In the genomic region with DNA sequence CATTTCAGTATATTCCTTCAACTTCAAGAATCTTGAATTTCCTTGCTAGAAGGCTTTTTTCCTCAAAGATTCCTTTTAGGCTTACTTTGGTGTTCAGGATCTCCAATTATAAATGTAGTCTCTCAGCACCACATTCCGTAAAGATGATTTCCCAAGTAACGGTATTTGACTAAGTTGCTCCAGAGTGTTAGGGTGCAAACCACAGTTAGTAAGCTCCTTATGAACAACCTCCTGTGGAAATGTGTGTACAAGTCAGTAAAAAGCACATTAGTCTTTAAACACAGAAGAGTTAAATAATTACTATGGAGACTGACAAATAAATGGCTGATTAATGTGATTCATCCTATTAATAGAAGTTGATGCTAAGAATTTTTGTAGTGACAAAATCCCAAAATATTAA, we compare ENCODE assay signal across 19 cellular contexts. TPM values are rescaled to one million over a fixed set of nuclear protein-coding genes. Genes with fewer than 3 reads are reported as not detected.
DNase-seq lines count a peak whose midpoint lies in the region; ATAC-seq, FAIRE-seq and TF ChIP-seq lines count a peak whose summit lies in the region.
"Had no signal": no experiment of that assay in that cellular context is flagged by ENCODE, and none has a peak within 500 bp of the region (broad histone marks: within the 10 kb centered on the region; RNA-seq: fewer than 3 reads in every experiment).

No MANE protein-coding gene starts in this region.

- no peaks in the 10 kb centered on the region for H3K9me1 ChIP-seq in K562 (ENCODE audit: control insufficient read depth, insufficient read depth, low read length)

- no peaks in the 10 kb centered on the region for H3K4me1 Mint-ChIP-seq in CD4-positive, alpha-beta T cell (ENCODE audit: low read depth)

- no peak for TF ChIP-seq CTCF in CD4-positive, alpha-beta T cell (IDR thresholded peaks at IDR 0.05)
- TF ChIP-seq CTCF in K562 (IDR thresholded peaks at IDR 0.05 in 2 of 3, conservative IDR thresholded peaks at IDR 0.05 in 1 of 3; ENCODE audit: insufficient read depth in 2 of 3, low read depth in 1 of 3, low read length in 3 of 3) = no peak
- no peak for TF ChIP-seq CTCF in neutrophil (IDR thresholded peaks at IDR 0.05)
- no peak for TF ChIP-seq CTCF in stomach (IDR thresholded peaks at IDR 0.05)
- no peak for TF ChIP-seq CTCF in colonic mucosa (IDR thresholded peaks at IDR 0.05)

- no peak overlapping the region for H3K27ac ChIP-seq in CD4-positive, alpha-beta T cell (ENCODE audit: low read depth, low read length)
- H3K27ac ChIP-seq in K562 (ENCODE audit: extremely low read depth, low read depth, low read length) = no peak overlapping the region
- H3K27ac ChIP-seq in neutrophil = peak overlapping the region; percentile 2
- H3K27ac ChIP-seq in stomach = no peak overlapping the region
- H3K27ac ChIP-seq in colonic mucosa = no peak overlapping the region
- H3K27ac ChIP-seq: transverse colon had no signal

- H3K27me3 Mint-ChIP-seq in CD4-positive, alpha-beta T cell = no peaks in the 10 kb centered on the region
- H3K27me3 Mint-ChIP-seq: activated naive CD4-positive, alpha-beta T cell treated with anti-CD3 and anti-CD28 coated beads, Interleukin-2, amount 10 ng/mL, durations not matched to agents 7 days and 5 days; CD4-positive, CD25-positive, alpha-beta regulatory T cell had no signal

- intact Hi-C loops in CD4-positive, alpha-beta T cell (cut with DNase I, micrococcal nuclease) = no loop called here
- intact Hi-C loops in K562 (cut with micrococcal nuclease) (no loop called here), stomach (cut with DNase I; ENCODE audit: low total_unique reads) (no loop called here), colonic mucosa (cut with DNase I) (no loop called here)

- no peaks in the 10 kb centered on the region for H3K9me3 ChIP-seq in CD4-positive, alpha-beta T cell (ENCODE audit: control insufficient read depth, low read length)
- no peaks in the 10 kb centered on the region for H3K9me3 ChIP-seq in K562 (replicated peaks; ENCODE audit: control insufficient read depth, insufficient read depth, low read depth, low read length)
- no peaks in the 10 kb centered on the region for H3K9me3 ChIP-seq in neutrophil
- no peaks in the 10 kb centered on the region for H3K9me3 ChIP-seq in stomach
- H3K9me3 ChIP-seq in colonic mucosa = no peaks in the 10 kb centered on the region
- H3K9me3 ChIP-seq: left lung, transverse colon had no signal

- no peak for DNase-seq in CD4-positive, alpha-beta T cell
- DNase-seq in HCEC 1CT (peak; percentile 64), K562 (ENCODE audit: extremely low read depth in 1 of 4, low spot score in 3 of 4) (no peak), stomach (no peak), colonic mucosa (no peak)
- DNase-seq: activated CD8-positive, alpha-beta memory T cell treated with anti-CD3 and anti-CD28 coated beads, Interleukin-2, amount 50 U/mL, for 48 hours; activated naive CD4-positive, alpha-beta T cell treated with anti-CD3 and anti-CD28 coated beads, Interleukin-2, amount 10 ng/mL, durations not matched to agents 7 days and 5 days; caudate nucleus; CD4-positive, CD25-positive, alpha-beta regulatory T cell; DND-41; effector CD4-positive, alpha-beta T cell; foreskin melanocyte; left lung; NCI-H187; NCI-H510A treated with DMSO at 0.1 percent for 48 hours; transverse colon had no signal

- H3K4me1 ChIP-seq in K562 (replicated peaks in 1 of 2; ENCODE audit: control insufficient read depth in 2 of 2, insufficient read depth in 2 of 2, low read length in 2 of 2) = no peaks in the 10 kb centered on the region; a peak in 1 of 5 replicates
- peaks cover 5 to 7% of the 10 kb centered on the region in 2 experiments for H3K4me1 ChIP-seq in neutrophil (ENCODE audit: control insufficient read depth in 1 of 2, insufficient read depth in 1 of 2, low read depth in 1 of 2, low read length in 1 of 2)
- H3K4me1 ChIP-seq in stomach = peaks cover 0 to 21% (median 9%) of the 10 kb centered on the region in 4 donors
- H3K4me1 ChIP-seq in colonic mucosa = no peaks in the 10 kb centered on the region
- H3K4me1 ChIP-seq: transverse colon had no signal

- no peak overlapping the region for H3K4me2 ChIP-seq in K562 (ENCODE audit: insufficient read depth, low read length)

- CTCF ChIA-PET in CD4-positive, alpha-beta T cell (lab: Charles Lee) = no interaction called here
- CTCF ChIA-PET in K562 (lab: Yijun Ruan, JAX; ENCODE audit: low intra/inter-chr PET ratio) = no interaction called here

- 97% methylated on average over 2 of the region's 2 CpGs for WGBS in K562 (ENCODE audit: insufficient coverage, low coverage, missing lambda C conversion rate)
- 84 to 89% (median 87%) methylated on average over 2 of the region's 2 CpGs for WGBS in stomach, 5 donors

- peak; percentile 51 for FAIRE-seq in K562 (lab: Jason Lieb, UNC)

- TF ChIP-seq RAD21 in K562 (CRISPR knock-in tag; conservative IDR thresholded peaks at IDR 0.05 in 1 of 2, IDR thresholded peaks at IDR 0.05 in 1 of 2) = no peak

- peak overlapping the region; percentile 24 for H3K27ac Mint-ChIP-seq in CD4-positive, alpha-beta T cell
- H3K27ac Mint-ChIP-seq: CD4-positive, CD25-positive, alpha-beta regulatory T cell had no signal

- H3K4me3 ChIP-seq in K562 (no peak overlapping the region), neutrophil (ENCODE audit: low read depth in 1 of 2, low read length in 1 of 2) (no peak overlapping the region), stomach (no peak overlapping the region), colonic mucosa (no peak overlapping the region)
- H3K4me3 ChIP-seq: left lung, transverse colon had no signal

- H3K9me3 Mint-ChIP-seq in CD4-positive, alpha-beta T cell = no peaks in the 10 kb centered on the region
- H3K9me3 Mint-ChIP-seq: activated naive CD4-positive, alpha-beta T cell treated with anti-CD3 and anti-CD28 coated beads, Interleukin-2, amount 10 ng/mL, durations not matched to agents 7 days and 5 days; CD4-positive, CD25-positive, alpha-beta regulatory T cell; T-helper 2 cell treated with Interferon-gamma antibody and Interleukin-4, amounts not matched to agents 5 μg/mL and 100 μg/mL, for 36 hours had no signal

- no peaks in the 10 kb centered on the region; the same call in 2 of the 3 replicates for H3K79me2 ChIP-seq in K562 (ENCODE audit: control insufficient read depth, insufficient read depth, low read length)

- TF ChIP-seq EP300 in K562 (IDR thresholded peaks at IDR 0.05; ENCODE audit: low read length) = no peak
- no peak for TF ChIP-seq EP300 in stomach (IDR thresholded peaks at IDR 0.05)

- no peaks in the 10 kb centered on the region for H3K27me3 ChIP-seq in CD4-positive, alpha-beta T cell (ENCODE audit: control insufficient read depth, insufficient read depth, low read length)
- no peaks in the 10 kb centered on the region for H3K27me3 ChIP-seq in K562 (ENCODE audit: control insufficient read depth in 2 of 2, insufficient read depth in 2 of 2, low read length in 2 of 2)
- H3K27me3 ChIP-seq in neutrophil = no peaks in the 10 kb centered on the region
- H3K27me3 ChIP-seq in stomach = no peaks in the 10 kb centered on the region
- H3K27me3 ChIP-seq in colonic mucosa = no peaks in the 10 kb centered on the region
- H3K27me3 ChIP-seq: left lung, transverse colon had no signal

- H3K9ac ChIP-seq in K562 (ENCODE audit: insufficient read depth in 1 of 2, low read depth in 2 of 2, low read length in 2 of 2) (no peak overlapping the region), colonic mucosa (ENCODE audit: low read depth in 2 of 2, low read length in 2 of 2) (no peak overlapping the region)

- H3K36me3 Mint-ChIP-seq in CD4-positive, alpha-beta T cell (ENCODE audit: low read depth) = peaks cover 40% of the 10 kb centered on the region

- H2AFZ ChIP-seq in K562 (ENCODE audit: low read depth, low read length) = no peak overlapping the region

- ATAC-seq in CD4-positive, alpha-beta T cell (ENCODE audit: poor library complexity) = no peak
- ATAC-seq in K562 (no peak), GM21381 (IDR thresholded peaks at IDR 0.05; ENCODE audit: unreplicated experiment) (no peak)
- ATAC-seq: left lung had no signal

- no peak overlapping the region for H3K4me3 Mint-ChIP-seq in CD4-positive, alpha-beta T cell
- H3K4me3 Mint-ChIP-seq: activated naive CD4-positive, alpha-beta T cell treated with anti-CD3 and anti-CD28 coated beads, Interleukin-2, amount 10 ng/mL, durations not matched to agents 7 days and 5 days; CD4-positive, CD25-positive, alpha-beta regulatory T cell; T-helper 2 cell treated with Interferon-gamma antibody and Interleukin-4, amounts not matched to agents 5 μg/mL and 100 μg/mL, for 36 hours had no signal

- H4K20me1 ChIP-seq in K562 (replicated peaks; ENCODE audit: control insufficient read depth, insufficient read depth, low read length) = no peaks in the 10 kb centered on the region

- POLR2A ChIA-PET in CD4-positive, alpha-beta T cell (lab: Charles Lee) = interaction anchor here (1.6 kb wide), 1 partner anchor 10 kb away, joined by 9 read pairs; a partner anchor contains a TSS
- POLR2A ChIA-PET in K562 (lab: Yijun Ruan, JAX) = interaction anchor here (1.3 kb wide), 1 partner anchor 317 kb away, joined by 4 read pairs; no protein-coding TSS in a partner anchor

- H3K36me3 ChIP-seq in K562 (ENCODE audit: control insufficient read depth, insufficient read depth, low read length) (peaks cover 92% of the 10 kb centered on the region), neutrophil (peaks cover 55% of the 10 kb centered on the region), stomach (peaks cover 21 to 69% (median 51%) of the 10 kb centered on the region in 4 donors), colonic mucosa (no peaks in the 10 kb centered on the region)

- no TSS peak for BruUV-seq in K562 (replicated peaks; lab: Mats Ljungman, UMichigan)

- in situ Hi-C loops in K562 (cut with MboI) = no loop called here

- TF ChIP-seq POLR2A in K562 (conservative IDR thresholded peaks at IDR 0.05) (peak; percentile 35), stomach (IDR thresholded peaks at IDR 0.05) (no peak)

RNA-seq across cellular contexts. Expression of a gene that starts 10.3 kb away (rescaled TPM):
- total RNA-seq in CD4-positive, alpha-beta T cell = 10 to 100 TPM; 11.9 to 13.5 TPM
- 58.1 and 105 TPM in 2 replicates for total RNA-seq in K562 (2011; cell fraction: chromatin; rRNA removed; ENCODE audit: low replicate concordance)
- total RNA-seq in K562 (2011; cell fraction: nucleolus; rRNA removed) = 39.5 and 39.6 TPM in 2 replicates
- 51.0 and 57.4 TPM in 2 replicates for total RNA-seq in K562 (2011; cell fraction: nucleoplasm; rRNA removed)
- total RNA-seq in K562 (2014; rRNA removed) (56.5 and 62.6 TPM in 2 replicates), K562 (2014; rRNA removed; fragmentation: Illumina TruSeq; extraction: Trizol) (91.0 and 91.4 TPM in 2 replicates), K562 (2015; rRNA removed; fragmentation: Illumina TruSeq; extraction: Trizol) (72.4 and 72.6 TPM in 2 replicates), K562 (2021) (53.0 and 54.1 TPM in 2 replicates), stomach (10 to 100 TPM in 3 of 5 donors, 1 to 10 TPM in 1, under 1 TPM in 1; 0.58 to 72.4 (median 19.1) TPM), colonic mucosa (10 to 100 TPM in 1 of 2 donors, 1 to 10 TPM in 1; 7.7 to 21.7 TPM)
- polyA plus RNA-seq in K562 (2011; rRNA removed) (114 and 124 TPM in 2 replicates), K562 (2014; fragmentation: Illumina TruSeq; extraction: Trizol) (75.8 and 80.1 TPM in 2 replicates), K562 (2014; fragmentation: Nextera tagmentation; extraction: Ambion mirVana) (10 to 100 TPM; 26.7 to 30.6 TPM), K562 (2014; rRNA removed) (61.4 and 68.9 TPM in 2 replicates), stomach (10 to 100 TPM in 1 of 3 donors, 1 to 10 TPM in 2; 5.9 to 13.1 (median 6.3) TPM)
- polyA plus RNA-seq in K562 (2011; cell fraction: cytosol; rRNA removed) = 47.7 and 55.4 TPM in 2 replicates
- polyA plus RNA-seq in K562 (2011; cell fraction: nucleus; rRNA removed) = 75.8 and 110 TPM in 2 replicates
- 71.9 and 112 TPM in 2 replicates for polyA plus RNA-seq in K562 (2012)
- polyA minus RNA-seq in K562 (2011; rRNA and poly(A)+ RNA removed) = 102 and 112 TPM in 2 replicates
- polyA minus RNA-seq in K562 (2011; cell fraction: cytosol; rRNA and poly(A)+ RNA removed) = 31.9 and 51.6 TPM in 2 replicates
- polyA minus RNA-seq in K562 (2011; cell fraction: nucleus; rRNA and poly(A)+ RNA removed) = 21.3 and 41.1 TPM in 2 replicates

RNA-seq across cellular contexts. Expression of a gene that starts 35.4 kb away (rescaled TPM):
- total RNA-seq in CD4-positive, alpha-beta T cell = 100 to 1,000 TPM; 420 to 438 TPM
- total RNA-seq in K562 (2011; cell fraction: chromatin; rRNA removed; ENCODE audit: low replicate concordance) = 223 and 597 TPM in 2 replicates
- total RNA-seq in K562 (2011; cell fraction: nucleolus; rRNA removed) = 107 and 150 TPM in 2 replicates
- 253 and 349 TPM in 2 replicates for total RNA-seq in K562 (2011; cell fraction: nucleoplasm; rRNA removed)
- total RNA-seq in K562 (2014; rRNA removed) (126 and 185 TPM in 2 replicates), K562 (2014; rRNA removed; fragmentation: Illumina TruSeq; extraction: Trizol) (142 and 149 TPM in 2 replicates), K562 (2015; rRNA removed; fragmentation: Illumina TruSeq; extraction: Trizol) (120 and 149 TPM in 2 replicates), K562 (2021) (242 and 259 TPM in 2 replicates), stomach (100 to 1,000 TPM; 187 to 351 (median 237) TPM), colonic mucosa (100 to 1,000 TPM; 190 to 213 TPM)
- polyA plus RNA-seq in K562 (2011; rRNA removed) (99.1 and 105 TPM in 2 replicates), K562 (2014; fragmentation: Illumina TruSeq; extraction: Trizol) (173 and 203 TPM in 2 replicates), K562 (2014; fragmentation: Nextera tagmentation; extraction: Ambion mirVana) (100 to 1,000 TPM; 195 to 742 TPM), K562 (2014; rRNA removed) (97.6 and 187 TPM in 2 replicates), stomach (100 to 1,000 TPM in 2 of 3 donors, 10 to 100 TPM in 1; 31.8 to 419 (median 108) TPM)
- 88.2 and 117 TPM in 2 replicates for polyA plus RNA-seq in K562 (2011; cell fraction: cytosol; rRNA removed)
- polyA plus RNA-seq in K562 (2011; cell fraction: nucleus; rRNA removed) = 255 and 309 TPM in 2 replicates
- polyA plus RNA-seq in K562 (2012) = 146 and 246 TPM in 2 replicates
- polyA minus RNA-seq in K562 (2011; rRNA and poly(A)+ RNA removed) = 241 and 277 TPM in 2 replicates
- 183 and 187 TPM in 2 replicates for polyA minus RNA-seq in K562 (2011; cell fraction: cytosol; rRNA and poly(A)+ RNA removed)
- polyA minus RNA-seq in K562 (2011; cell fraction: nucleus; rRNA and poly(A)+ RNA removed) = 121 and 212 TPM in 2 replicates

RNA-seq across cellular contexts. Expression of a gene that starts 36.3 kb away (rescaled TPM):
- total RNA-seq in CD4-positive, alpha-beta T cell = 10 to 100 TPM; 21.8 to 25.5 TPM
- total RNA-seq in K562 (2011; cell fraction: chromatin; rRNA removed; ENCODE audit: low replicate concordance) = 282 and 575 TPM in 2 replicates
- total RNA-seq in K562 (2011; cell fraction: nucleolus; rRNA removed) = 120 and 142 TPM in 2 replicates
- 254 and 330 TPM in 2 replicates for total RNA-seq in K562 (2011; cell fraction: nucleoplasm; rRNA removed)
- 260 and 356 TPM in 2 replicates for total RNA-seq in K562 (2014; rRNA removed)
- 349 and 398 TPM in 2 replicates for total RNA-seq in K562 (2014; rRNA removed; fragmentation: Illumina TruSeq; extraction: Trizol)
- 258 and 267 TPM in 2 replicates for total RNA-seq in K562 (2015; rRNA removed; fragmentation: Illumina TruSeq; extraction: Trizol)
- 396 and 415 TPM in 2 replicates for total RNA-seq in K562 (2021)
- polyA plus RNA-seq in K562 (2011; rRNA removed) = 100 and 141 TPM in 2 replicates
- 41.9 and 69.4 TPM in 2 replicates for polyA plus RNA-seq in K562 (2011; cell fraction: cytosol; rRNA removed)
- polyA plus RNA-seq in K562 (2011; cell fraction: nucleus; rRNA removed) = 111 and 125 TPM in 2 replicates
- polyA plus RNA-seq in K562 (2012) = 155 and 181 TPM in 2 replicates
- 409 and 429 TPM in 2 replicates for polyA plus RNA-seq in K562 (2014; fragmentation: Illumina TruSeq; extraction: Trizol)
- 100 to 1,000 TPM; 276 to 387 TPM for polyA plus RNA-seq in K562 (2014; fragmentation: Nextera tagmentation; extraction: Ambion mirVana)
- polyA plus RNA-seq in K562 (2014; rRNA removed) = 230 and 236 TPM in 2 replicates
- polyA minus RNA-seq in K562 (2011; rRNA and poly(A)+ RNA removed) = 152 and 154 TPM in 2 replicates
- 92.6 and 125 TPM in 2 replicates for polyA minus RNA-seq in K562 (2011; cell fraction: cytosol; rRNA and poly(A)+ RNA removed)
- 83.7 and 168 TPM in 2 replicates for polyA minus RNA-seq in K562 (2011; cell fraction: nucleus; rRNA and poly(A)+ RNA removed)
- 100 to 1,000 TPM in 2 of 5 donors, 10 to 100 TPM in 2, 1 to 10 TPM in 1; 4.1 to 126 (median 85.1) TPM for total RNA-seq in stomach
- polyA plus RNA-seq in stomach = 10 to 100 TPM; 15.5 to 20.8 (median 19.5) TPM
- 100 to 1,000 TPM in 1 of 2 donors, 10 to 100 TPM in 1; 52.7 to 100 TPM for total RNA-seq in colonic mucosa
